ENCODE assay signal across 17 cellular contexts in the genomic region with DNA sequence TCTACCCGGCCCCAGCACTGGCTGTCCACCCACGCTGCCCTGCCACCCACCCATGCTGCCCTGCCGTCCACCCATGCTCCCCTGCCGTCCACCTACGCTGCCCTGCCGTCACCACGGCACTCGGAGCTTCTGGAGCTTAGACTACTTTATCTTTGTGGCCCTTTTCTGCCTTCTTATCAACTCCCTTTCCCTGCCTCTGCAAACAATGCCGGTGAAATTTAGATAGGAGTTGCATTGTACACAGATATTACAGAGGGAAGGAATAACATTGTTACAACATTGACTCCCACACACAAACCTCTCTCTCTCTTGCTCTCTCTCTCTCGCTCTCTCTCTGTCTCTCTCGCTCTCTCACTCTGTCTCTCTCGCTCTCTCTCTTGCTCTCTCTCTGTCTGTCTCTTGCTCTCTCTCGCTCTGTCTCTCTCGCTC. TPM values are rescaled to one million over a fixed set of nuclear protein-coding genes. Genes with fewer than 3 reads are reported as not detected.
DNase-seq lines count a peak whose midpoint lies in the region; ATAC-seq and TF ChIP-seq lines count a peak whose summit lies in the region.
"Had no signal": no experiment of that assay in that cellular context is flagged by ENCODE, and none has a peak within 500 bp of the region (broad histone marks: within the 10 kb centered on the region; RNA-seq: fewer than 3 reads in every experiment).

No MANE protein-coding gene starts in this region.

- peaks cover 21% of the 10 kb centered on the region for H3K27me3 Mint-ChIP-seq in neural progenitor cell (ENCODE audit: insufficient read depth, low read depth)
- H3K27me3 Mint-ChIP-seq in CD8-positive, alpha-beta T cell (ENCODE audit: low read depth) = peaks cover 12% of the 10 kb centered on the region
- H3K27me3 Mint-ChIP-seq in H9 (ENCODE audit: low read depth) = peaks cover 16% of the 10 kb centered on the region

- H3K9ac ChIP-seq in neural progenitor cell = no peak overlapping the region
- H3K9ac ChIP-seq in H9 (ENCODE audit: extremely low read depth, insufficient read length, low read length) = no peak overlapping the region

- no peak overlapping the region for H3K14ac ChIP-seq in H9 (ENCODE audit: insufficient read depth, low read length)

- H3T11ph ChIP-seq in H9 (ENCODE audit: low read length) = no peak overlapping the region

- H3F3A ChIP-seq in neural progenitor cell (ENCODE audit: low read depth) = peaks cover 6% of the 10 kb centered on the region

- no peaks in the 10 kb centered on the region for H3K9me3 Mint-ChIP-seq in neural progenitor cell
- H3K9me3 Mint-ChIP-seq in CD8-positive, alpha-beta T cell = no peaks in the 10 kb centered on the region
- no peaks in the 10 kb centered on the region; a peak in 3 of 5 replicates for H3K9me3 Mint-ChIP-seq in H9

- H2AFZ ChIP-seq in neural progenitor cell (replicated peaks) (no peak overlapping the region), H9 (ENCODE audit: low read length) (no peak overlapping the region)
- H2AFZ ChIP-seq: GM23338 had no signal

- H3K79me1 ChIP-seq in H9 (ENCODE audit: insufficient read depth, low read depth, low read length, poor library complexity, severe bottlenecking) = no peaks in the 10 kb centered on the region

- intact Hi-C loops in body of pancreas (cut with DNase I) (no loop called here), breast epithelium (cut with DNase I; ENCODE audit: low total_unique reads) (no loop called here)
- intact Hi-C loops in CD8-positive, alpha-beta T cell (cut with DNase I, micrococcal nuclease) = no loop called here

- no peak overlapping the region for H3K4me2 ChIP-seq in neural progenitor cell
- no peak overlapping the region for H3K4me2 ChIP-seq in H9 (ENCODE audit: insufficient read depth, insufficient read length, low read length)
- H3K4me2 ChIP-seq: GM23338 had no signal

- POLR2A ChIA-PET in CD8-positive, alpha-beta T cell (lab: Charles Lee) = no interaction called here

- CTCF ChIA-PET in CD8-positive, alpha-beta T cell (lab: Charles Lee) = no interaction called here

- TF ChIP-seq CTCF in AG10803 (conservative IDR thresholded peaks at IDR 0.05; ENCODE audit: low read length) (no peak), body of pancreas (IDR thresholded peaks at IDR 0.05) (no peak), neural progenitor cell (IDR thresholded peaks at IDR 0.05) (no peak), breast epithelium (IDR thresholded peaks at IDR 0.05) (no peak), H9 (conservative IDR thresholded peaks at IDR 0.05) (no peak)
- no peak for TF ChIP-seq CTCF in CD8-positive, alpha-beta T cell (IDR thresholded peaks at IDR 0.05)

- H3K4me3 Mint-ChIP-seq in neural progenitor cell (no peak overlapping the region), H9 (no peak overlapping the region)
- H3K4me3 Mint-ChIP-seq in CD8-positive, alpha-beta T cell = no peak overlapping the region
- H3K4me3 Mint-ChIP-seq: GM23338 had no signal

- no peak overlapping the region for H4K91ac ChIP-seq in H9 (ENCODE audit: insufficient read length, low read depth, low read length)

- H2BK120ac ChIP-seq in H9 (ENCODE audit: low read depth, low read length, poor library complexity, severe bottlenecking) = no peak overlapping the region

- H2BK5ac ChIP-seq in H9 (ENCODE audit: insufficient read length, low read length) = no peak overlapping the region

- TF ChIP-seq POLR2A in body of pancreas (IDR thresholded peaks at IDR 0.05) = no peak
- no peak for TF ChIP-seq POLR2A in breast epithelium (IDR thresholded peaks at IDR 0.05)

- DNase-seq in AG10803 (ENCODE audit: low read depth) (peak; percentile 13), NCI-H226 (peak; percentile 25), body of pancreas (no peak), neural progenitor cell (ENCODE audit: low spot score) (no peak), breast epithelium (ENCODE audit: low spot score in 2 of 2) (no peak), H9 (no peak)
- DNase-seq in CD8-positive, alpha-beta T cell = no peak
- DNase-seq: Kasumi-1, NCI-H1417, NCI-H2029, NCI-H524 had no signal

- peaks cover 3% of the 10 kb centered on the region for H3K23me2 ChIP-seq in H9 (ENCODE audit: insufficient read length, low read depth, low read length, poor library complexity, severe bottlenecking)

- H3K4me1 ChIP-seq in body of pancreas (peaks cover 12% of the 10 kb centered on the region), neural progenitor cell (no peaks in the 10 kb centered on the region), breast epithelium (no peaks in the 10 kb centered on the region), H9 (ENCODE audit: insufficient read depth, low read length) (no peaks in the 10 kb centered on the region)
- no peaks in the 10 kb centered on the region for H3K4me1 ChIP-seq in CD8-positive, alpha-beta T cell (ENCODE audit: insufficient read depth, low read length)

- H2BK15ac ChIP-seq in H9 (ENCODE audit: low read depth, low read length) = no peak overlapping the region

- H3K36me3 ChIP-seq in body of pancreas (replicated peaks in 1 of 2; ENCODE audit: insufficient read depth in 1 of 2, low read depth in 2 of 2) (no peaks in the 10 kb centered on the region), neural progenitor cell (no peaks in the 10 kb centered on the region), breast epithelium (no peaks in the 10 kb centered on the region)
- H3K36me3 ChIP-seq in CD8-positive, alpha-beta T cell (ENCODE audit: insufficient read depth, low read length) = no peaks in the 10 kb centered on the region
- H3K36me3 ChIP-seq: SJSA1 had no signal

- no peak overlapping the region for H2BK12ac ChIP-seq in H9 (ENCODE audit: insufficient read length, low read depth, low read length)

- H3K27me3 ChIP-seq in body of pancreas (peaks cover 0 to 4% of the 10 kb centered on the region in 2 donors), neural progenitor cell (no peaks in the 10 kb centered on the region), breast epithelium (peaks cover 0 to 8% of the 10 kb centered on the region in 2 donors), H9 (ENCODE audit: insufficient read depth, low read length) (no peaks in the 10 kb centered on the region)
- H3K27me3 ChIP-seq in CD8-positive, alpha-beta T cell (ENCODE audit: insufficient read depth, low read length) = no peaks in the 10 kb centered on the region
- H3K27me3 ChIP-seq: SJSA1 had no signal

- H3K4me3 ChIP-seq in AG10803 (ENCODE audit: low read length) = no peak overlapping the region
- H3K4me3 ChIP-seq in body of pancreas = no peak overlapping the region
- no peak overlapping the region for H3K4me3 ChIP-seq in neural progenitor cell
- H3K4me3 ChIP-seq in CD8-positive, alpha-beta T cell (ENCODE audit: low read depth, low read length) = no peak overlapping the region
- H3K4me3 ChIP-seq in breast epithelium = no peak overlapping the region
- H3K4me3 ChIP-seq: GM23338, SJSA1 had no signal

- no peaks in the 10 kb centered on the region for H3K9me3 ChIP-seq in body of pancreas
- no peaks in the 10 kb centered on the region for H3K9me3 ChIP-seq in neural progenitor cell (ENCODE audit: low read depth)
- H3K9me3 ChIP-seq in CD8-positive, alpha-beta T cell (ENCODE audit: low read length) = no peaks in the 10 kb centered on the region
- no peaks in the 10 kb centered on the region for H3K9me3 ChIP-seq in breast epithelium
- no peaks in the 10 kb centered on the region for H3K9me3 ChIP-seq in H9 (ENCODE audit: control insufficient read depth, low read depth, low read length)
- H3K9me3 ChIP-seq: SJSA1 had no signal

- peak overlapping the region; percentile 11 for H3K27ac Mint-ChIP-seq in neural progenitor cell
- H3K27ac Mint-ChIP-seq in CD8-positive, alpha-beta T cell = no peak overlapping the region
- no peak overlapping the region; a peak in 1 of 7 replicates for H3K27ac Mint-ChIP-seq in H9
- H3K27ac Mint-ChIP-seq: GM23338 had no signal

- no peak overlapping the region for H3K23ac ChIP-seq in H9 (ENCODE audit: insufficient read length, low read depth, low read length)

- no peaks in the 10 kb centered on the region for H3K36me3 Mint-ChIP-seq in neural progenitor cell
- H3K36me3 Mint-ChIP-seq in CD8-positive, alpha-beta T cell = no peaks in the 10 kb centered on the region
- H3K36me3 Mint-ChIP-seq in H9 (ENCODE audit: insufficient read depth in 1 of 3, low read depth in 3 of 3) = peaks cover 0 to 3% (median 0%) of the 10 kb centered on the region in 3 experiments; a peak in 2 of 7 replicates

- peak; percentile 61 for ATAC-seq in body of pancreas
- no peak for ATAC-seq in CD8-positive, alpha-beta T cell
- ATAC-seq in HG03354 (IDR thresholded peaks at IDR 0.05; ENCODE audit: poor library complexity, severe bottlenecking, unreplicated experiment) = no peak
- ATAC-seq: GM23338, HepG2 had no signal

- no peak overlapping the region for H2BK20ac ChIP-seq in H9 (ENCODE audit: low read depth, low read length, poor library complexity, severe bottlenecking)

- H3K4me1 Mint-ChIP-seq in neural progenitor cell (peaks cover 26% of the 10 kb centered on the region), H9 (peaks cover 4 to 12% of the 10 kb centered on the region in 2 experiments; a peak in 3 of 4 replicates)
- no peaks in the 10 kb centered on the region for H3K4me1 Mint-ChIP-seq in CD8-positive, alpha-beta T cell (ENCODE audit: low read depth)

- no peak overlapping the region for H3K4ac ChIP-seq in H9 (ENCODE audit: low read depth, low read length)

- no peaks in the 10 kb centered on the region for H4K20me1 ChIP-seq in neural progenitor cell (ENCODE audit: low read depth)
- no peaks in the 10 kb centered on the region for H4K20me1 ChIP-seq in H9 (ENCODE audit: control insufficient read depth, insufficient read depth, insufficient read length)

- 10 to 15% methylated on average over 13 to 14 of the region's 14 CpGs for WGBS in body of pancreas, 2 donors
- WGBS in H9 (ENCODE audit: extremely low coverage, insufficient read length, low lambda C conversion rate) = no CpG with 5 or more reads among the region's 14 CpGs

- H3K79me2 ChIP-seq in neural progenitor cell (ENCODE audit: low read depth) = no peaks in the 10 kb centered on the region
- no peaks in the 10 kb centered on the region for H3K79me2 ChIP-seq in H9 (ENCODE audit: insufficient read depth, low read length)

- H3K27ac ChIP-seq in body of pancreas (no peak overlapping the region), neural progenitor cell (no peak overlapping the region), breast epithelium (no peak overlapping the region), H9 (ENCODE audit: insufficient read length, low read depth, low read length) (no peak overlapping the region)
- H3K27ac ChIP-seq in CD8-positive, alpha-beta T cell (ENCODE audit: low read depth, low read length) = no peak overlapping the region
- H3K27ac ChIP-seq: C4-2B, RWPE1 had no signal

- H4K5ac ChIP-seq in H9 (ENCODE audit: insufficient read length, low read depth, low read length) = no peak overlapping the region

- H4K8ac ChIP-seq in H9 (replicated peaks; ENCODE audit: insufficient read length, low read depth, low read length) = no peak overlapping the region

- H2AK5ac ChIP-seq in H9 (ENCODE audit: insufficient read length, low read length) = no peak overlapping the region

- H3K56ac ChIP-seq in H9 (ENCODE audit: insufficient read length, low read depth, low read length) = no peak overlapping the region

- no peak overlapping the region for H3K18ac ChIP-seq in H9 (ENCODE audit: insufficient read length, low read depth, low read length)

RNA-seq across cellular contexts. Expression of gene BRSK2, which starts 33.7 kb away (rescaled TPM):
- total RNA-seq in body of pancreas (100 to 1,000 TPM in 1 of 2 donors, 10 to 100 TPM in 1; 67.5 to 113 TPM), neural progenitor cell (ENCODE audit: low replicate concordance) (8.2 and 13.8 TPM in 2 replicates), breast epithelium (under 1 TPM; 0.15 to 0.80 (median 0.66) TPM), H9 (2021) (24.2 and 28.4 TPM in 2 replicates)
- under 1 TPM; 0.19 to 0.31 TPM for total RNA-seq in CD8-positive, alpha-beta T cell

RNA-seq across cellular contexts. Expression of gene TOLLIP, which starts 46.6 kb away (rescaled TPM):
- total RNA-seq in body of pancreas (10 to 100 TPM; 51.1 to 63.9 TPM), neural progenitor cell (ENCODE audit: low replicate concordance) (8.5 and 17.5 TPM in 2 replicates), breast epithelium (10 to 100 TPM; 32.8 to 47.2 (median 41.0) TPM), H9 (2021) (32.3 and 32.4 TPM in 2 replicates)
- 10 to 100 TPM; 36.2 to 40.9 TPM for total RNA-seq in CD8-positive, alpha-beta T cell

Comparison
In these comparisons a context has a peak if more than half of its experiments do, and no peak if none do; other contexts are left out.
1. DNase-seq: peak in AG10803 (single experiment) and NCI-H226 (single experiment); none in body of pancreas (0 of 4), neural progenitor cell (single experiment), CD8-positive, alpha-beta T cell (0 of 7), breast epithelium (0 of 2) and H9 (single experiment).